Comparison of ENCODE assay signal across 13 cellular contexts in genomic region chr5:93674866-93675457, GRCh38.
DNase-seq lines count a peak whose midpoint lies in the region; ATAC-seq and TF ChIP-seq lines count a peak whose summit lies in the region.
"Had no signal": no experiment of that assay in that cellular context is flagged by ENCODE, and none has a peak within 500 bp of the region (broad histone marks: within the 10 kb centered on the region; RNA-seq: fewer than 3 reads in every experiment).

No MANE protein-coding gene starts in this region.

- TF ChIP-seq POLR2A in body of pancreas (IDR thresholded peaks at IDR 0.05): no peak

- no peak overlapping the region for H3K9ac ChIP-seq in smooth muscle cell (ENCODE audit: low read depth)

- peaks cover 46% of the 10 kb centered on the region for H3K4me1 ChIP-seq in body of pancreas
- no peaks in the 10 kb centered on the region for H3K4me1 ChIP-seq in OCI-LY7 (ENCODE audit: insufficient read depth, low read length, poor library complexity, severe bottlenecking)
- peaks cover 15% of the 10 kb centered on the region; the same call in 1 of the 2 replicates for H3K4me1 ChIP-seq in GM23338 (ENCODE audit: insufficient read depth)
- H3K4me1 ChIP-seq in smooth muscle cell (ENCODE audit: low read depth): peaks cover 14% of the 10 kb centered on the region
- H3K4me1 ChIP-seq: ascending aorta, foreskin keratinocyte had no signal

- H3K27ac Mint-ChIP-seq in activated T-cell treated with anti-CD3 and anti-CD28 coated beads, Interleukin-2, amount 50 U/mL, for 72 hours: no peak overlapping the region
- H3K27ac Mint-ChIP-seq in GM23338: no peak overlapping the region

- peaks cover 0 to 2% of the 10 kb centered on the region in 2 donors for H3K36me3 Mint-ChIP-seq in activated T-cell treated with anti-CD3 and anti-CD28 coated beads, Interleukin-2, amount 50 U/mL, for 72 hours (ENCODE audit: insufficient read depth in 2 of 2)
- H3K36me3 Mint-ChIP-seq in GM23338 (ENCODE audit: low read depth): no peaks in the 10 kb centered on the region

- H3K9me3 ChIP-seq in body of pancreas (no peaks in the 10 kb centered on the region), OCI-LY7 (ENCODE audit: low read length) (no peaks in the 10 kb centered on the region), smooth muscle cell (replicated peaks; ENCODE audit: low read depth) (no peaks in the 10 kb centered on the region)
- H3K9me3 ChIP-seq: ascending aorta had no signal

- CTCF ChIA-PET in OCI-LY7 (lab: Charles Lee; ENCODE audit: unreplicated experiment): no interaction called here

- H3K4me3 ChIP-seq in body of pancreas: no peak overlapping the region
- H3K4me3 ChIP-seq in OCI-LY7 (ENCODE audit: low read depth, low read length, poor library complexity, severe bottlenecking): no peak overlapping the region
- H3K4me3 ChIP-seq in GM23338: no peak overlapping the region
- no peak overlapping the region for H3K4me3 ChIP-seq in smooth muscle cell
- H3K4me3 ChIP-seq: ascending aorta had no signal

- H3K27me3 ChIP-seq in body of pancreas: no peaks in the 10 kb centered on the region
- H3K27me3 ChIP-seq in GM23338 (ENCODE audit: insufficient read depth): no peaks in the 10 kb centered on the region
- peaks cover 30% of the 10 kb centered on the region for H3K27me3 ChIP-seq in smooth muscle cell (ENCODE audit: low read depth)
- H3K27me3 ChIP-seq: ascending aorta, foreskin keratinocyte had no signal

- 23 to 35% methylated on average over 1 of the region's 1 CpG for WGBS in body of pancreas, 2 donors
- WGBS in smooth muscle cell (ENCODE audit: low lambda C conversion rate): 94% methylated on average over 1 of the region's 1 CpG

- H4K20me1 ChIP-seq in OCI-LY7 (ENCODE audit: insufficient read depth, low read length) (no peaks in the 10 kb centered on the region), GM23338 (replicated peaks; ENCODE audit: insufficient read depth) (no peaks in the 10 kb centered on the region), smooth muscle cell (ENCODE audit: low read depth) (no peaks in the 10 kb centered on the region)

- POLR2A ChIA-PET in OCI-LY7 (lab: Charles Lee): interaction anchor here (1.1 kb wide), 1 partner anchor 13 kb away, joined by 3 read pairs; no protein-coding TSS in a partner anchor

- H3K36me3 ChIP-seq in body of pancreas (replicated peaks in 1 of 2; ENCODE audit: insufficient read depth in 1 of 2, low read depth in 2 of 2) (no peaks in the 10 kb centered on the region), OCI-LY7 (ENCODE audit: insufficient read depth, low read length) (no peaks in the 10 kb centered on the region), GM23338 (ENCODE audit: insufficient read depth) (no peaks in the 10 kb centered on the region), smooth muscle cell (ENCODE audit: low read depth) (no peaks in the 10 kb centered on the region)
- H3K36me3 ChIP-seq: ascending aorta had no signal

- H3K9me2 ChIP-seq in OCI-LY7 (ENCODE audit: insufficient read depth, low read length): no peaks in the 10 kb centered on the region
- H3K9me2 ChIP-seq in GM23338 (ENCODE audit: insufficient read depth): no peaks in the 10 kb centered on the region

- BruUV-seq in OCI-LY7 (replicated peaks; lab: Mats Ljungman, UMichigan): no TSS peak

- intact Hi-C loops in body of pancreas (cut with DNase I) (no loop called here), OCI-LY7 (cut with micrococcal nuclease; ENCODE audit: unreplicated experiment) (no loop called here)

- H3K79me2 ChIP-seq in OCI-LY7 (ENCODE audit: insufficient read depth, low read depth, low read length) (no peaks in the 10 kb centered on the region), GM23338 (replicated peaks; ENCODE audit: insufficient read depth) (no peaks in the 10 kb centered on the region), smooth muscle cell (ENCODE audit: low read depth) (no peaks in the 10 kb centered on the region)

- ATAC-seq in GM19328 (IDR thresholded peaks at IDR 0.05; ENCODE audit: unreplicated experiment) (peak; percentile 52), GM21723 (IDR thresholded peaks at IDR 0.05; ENCODE audit: unreplicated experiment) (peak; percentile 75), HG03139 (IDR thresholded peaks at IDR 0.05; ENCODE audit: unreplicated experiment) (peak; percentile 46), body of pancreas (peak; percentile 12), GM23338 (no peak)
- no peak for ATAC-seq in activated T-cell treated with anti-CD3 and anti-CD28 coated beads, Interleukin-2, amount 50 U/mL, for 72 hours (replicated peaks in 1 of 2)
- ATAC-seq: foreskin keratinocyte had no signal

- TF ChIP-seq CTCF in body of pancreas (IDR thresholded peaks at IDR 0.05): no peak
- no peak for TF ChIP-seq CTCF in OCI-LY7 (conservative IDR thresholded peaks at IDR 0.05; ENCODE audit: low read length)
- no peak for TF ChIP-seq CTCF in GM23338 (conservative IDR thresholded peaks at IDR 0.05; ENCODE audit: low read depth in 2 of 2)
- TF ChIP-seq CTCF in smooth muscle cell (IDR thresholded peaks at IDR 0.05; ENCODE audit: borderline replicate concordance, insufficient read depth, poor library complexity, severe bottlenecking): no peak

- no peaks in the 10 kb centered on the region for H3K4me1 Mint-ChIP-seq in activated T-cell treated with anti-CD3 and anti-CD28 coated beads, Interleukin-2, amount 50 U/mL, for 72 hours (ENCODE audit: low read depth)
- H3K4me1 Mint-ChIP-seq in GM23338: peaks cover 13% of the 10 kb centered on the region

- DNase-seq in body of pancreas (no peak), OCI-LY7 (ENCODE audit: low spot score) (no peak), GM23338 (ENCODE audit: low spot score) (no peak), smooth muscle cell (lab: John Stamatoyannopoulos, UW; ENCODE audit: unreplicated experiment) (no peak)
- DNase-seq in activated T-cell treated with anti-CD3 and anti-CD28 coated beads, Interleukin-2, amount 50 U/mL, for 72 hours: no peak
- DNase-seq: CD4-positive, alpha-beta memory T cell; foreskin keratinocyte; NCI-H1048; NCI-H526 treated with DMSO at 0.1 percent for 48 hours had no signal

- H3K4me2 ChIP-seq in OCI-LY7 (ENCODE audit: low read length) (no peak overlapping the region), GM23338 (no peak overlapping the region), smooth muscle cell (no peak overlapping the region)

- H2AFZ ChIP-seq in OCI-LY7 (ENCODE audit: low read length): no peak overlapping the region
- no peak overlapping the region for H2AFZ ChIP-seq in GM23338
- no peak overlapping the region for H2AFZ ChIP-seq in smooth muscle cell (ENCODE audit: low read depth)

- no peaks in the 10 kb centered on the region for H3F3A ChIP-seq in GM23338 (replicated peaks; ENCODE audit: low read depth)
- H3F3A ChIP-seq in smooth muscle cell (ENCODE audit: low read depth): no peaks in the 10 kb centered on the region

- H3K27ac ChIP-seq in body of pancreas: no peak overlapping the region
- no peak overlapping the region for H3K27ac ChIP-seq in OCI-LY7 (ENCODE audit: low read depth, low read length, poor library complexity, severe bottlenecking)
- H3K27ac ChIP-seq in GM23338 (ENCODE audit: low read depth): no peak overlapping the region
- H3K27ac ChIP-seq in smooth muscle cell (ENCODE audit: low read depth): no peak overlapping the region
- H3K27ac ChIP-seq: ascending aorta, foreskin keratinocyte had no signal

- no peak overlapping the region for H3K4me3 Mint-ChIP-seq in activated T-cell treated with anti-CD3 and anti-CD28 coated beads, Interleukin-2, amount 50 U/mL, for 72 hours
- no peak overlapping the region for H3K4me3 Mint-ChIP-seq in GM23338
- H3K4me3 Mint-ChIP-seq: CD4-positive, alpha-beta memory T cell had no signal

- peaks cover 0 to 2% of the 10 kb centered on the region in 2 donors for H3K9me3 Mint-ChIP-seq in activated T-cell treated with anti-CD3 and anti-CD28 coated beads, Interleukin-2, amount 50 U/mL, for 72 hours
- H3K9me3 Mint-ChIP-seq in GM23338: no peaks in the 10 kb centered on the region

- no peaks in the 10 kb centered on the region for H3K27me3 Mint-ChIP-seq in activated T-cell treated with anti-CD3 and anti-CD28 coated beads, Interleukin-2, amount 50 U/mL, for 72 hours (ENCODE audit: low read depth)
- H3K27me3 Mint-ChIP-seq in GM23338 (ENCODE audit: insufficient read depth, low read depth, poor library complexity): peaks cover 2% of the 10 kb centered on the region
- H3K27me3 Mint-ChIP-seq: CD4-positive, alpha-beta memory T cell had no signal

TF ChIP-seq in GM23338, 12 proteins besides CTCF, POLR2A, EP300 and RAD21 (continues in another document):
- TF ChIP-seq STAT1 (IDR thresholded peaks at IDR 0.05; ENCODE audit: unreplicated experiment) (no peak), ZNF114 (CRISPR knock-in tag; IDR thresholded peaks at IDR 0.05) (no peak), POLR2AphosphoS5 (IDR thresholded peaks at IDR 0.05; ENCODE audit: low read depth) (no peak), NANOG (IDR thresholded peaks at IDR 0.05; ENCODE audit: borderline replicate concordance) (no peak), EZH2 (IDR thresholded peaks at IDR 0.05; ENCODE audit: low read depth, unreplicated experiment) (no peak), CREB1 (CRISPR knock-in tag; IDR thresholded peaks at IDR 0.05; ENCODE audit: low read depth) (no peak)
- TF ChIP-seq, protein P1, sequence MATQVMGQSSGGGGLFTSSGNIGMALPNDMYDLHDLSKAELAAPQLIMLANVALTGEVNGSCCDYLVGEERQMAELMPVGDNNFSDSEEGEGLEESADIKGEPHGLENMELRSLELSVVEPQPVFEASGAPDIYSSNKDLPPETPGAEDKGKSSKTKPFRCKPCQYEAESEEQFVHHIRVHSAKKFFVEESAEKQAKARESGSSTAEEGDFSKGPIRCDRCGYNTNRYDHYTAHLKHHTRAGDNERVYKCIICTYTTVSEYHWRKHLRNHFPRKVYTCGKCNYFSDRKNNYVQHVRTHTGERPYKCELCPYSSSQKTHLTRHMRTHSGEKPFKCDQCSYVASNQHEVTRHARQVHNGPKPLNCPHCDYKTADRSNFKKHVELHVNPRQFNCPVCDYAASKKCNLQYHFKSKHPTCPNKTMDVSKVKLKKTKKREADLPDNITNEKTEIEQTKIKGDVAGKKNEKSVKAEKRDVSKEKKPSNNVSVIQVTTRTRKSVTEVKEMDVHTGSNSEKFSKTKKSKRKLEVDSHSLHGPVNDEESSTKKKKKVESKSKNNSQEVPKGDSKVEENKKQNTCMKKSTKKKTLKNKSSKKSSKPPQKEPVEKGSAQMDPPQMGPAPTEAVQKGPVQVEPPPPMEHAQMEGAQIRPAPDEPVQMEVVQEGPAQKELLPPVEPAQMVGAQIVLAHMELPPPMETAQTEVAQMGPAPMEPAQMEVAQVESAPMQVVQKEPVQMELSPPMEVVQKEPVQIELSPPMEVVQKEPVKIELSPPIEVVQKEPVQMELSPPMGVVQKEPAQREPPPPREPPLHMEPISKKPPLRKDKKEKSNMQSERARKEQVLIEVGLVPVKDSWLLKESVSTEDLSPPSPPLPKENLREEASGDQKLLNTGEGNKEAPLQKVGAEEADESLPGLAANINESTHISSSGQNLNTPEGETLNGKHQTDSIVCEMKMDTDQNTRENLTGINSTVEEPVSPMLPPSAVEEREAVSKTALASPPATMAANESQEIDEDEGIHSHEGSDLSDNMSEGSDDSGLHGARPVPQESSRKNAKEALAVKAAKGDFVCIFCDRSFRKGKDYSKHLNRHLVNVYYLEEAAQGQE (IDR thresholded peaks at IDR 0.05; ENCODE audit: unreplicated experiment): no peak

Comparison
In these comparisons a context has a peak if more than half of its experiments do, and no peak if none do; other contexts are left out.
1. ATAC-seq: peak in GM19328 (single experiment), GM21723 (single experiment), HG03139 (single experiment) and body of pancreas (single experiment); none in activated T-cell treated with anti-CD3 and anti-CD28 coated beads, Interleukin-2, amount 50 U/mL, for 72 hours (0 of 2) and GM23338 (single experiment).